Comparison of ENCODE assay signal across 1 cellular context in genomic region chr15:40952901-40953712, GRCh38.
TF ChIP-seq lines count a peak whose summit lies in the region.

Gene CHAC1, plus strand, starts transcription at chr15:40953471. Its CDS starts 113 bp downstream, at chr15:40953584.

TF ChIP-seq in HEK293, 187 proteins besides CTCF, POLR2A, EP300 and RAD21 (continued from another document and continues in another):
- TF ChIP-seq PRDM6 (tag by site-specific recombination; IDR thresholded peaks at IDR 0.05) (no peak), KLF9 (tag by site-specific recombination; IDR thresholded peaks at IDR 0.05; ENCODE audit: low read depth) (peak; percentile 95), ZNF169 (tag by site-specific recombination; IDR thresholded peaks at IDR 0.05) (no peak), PRDM4 (tag by site-specific recombination; IDR thresholded peaks at IDR 0.05) (no peak), ZNF121 (tag by site-specific recombination; IDR thresholded peaks at IDR 0.05) (no peak), ZNF626 (tag by site-specific recombination; IDR thresholded peaks at IDR 0.05) (no peak), ZNF354C (tag by site-specific recombination; IDR thresholded peaks at IDR 0.05; ENCODE audit: borderline replicate concordance, low read depth) (no peak), ZNF530 (tag by site-specific recombination; IDR thresholded peaks at IDR 0.05; ENCODE audit: low read depth) (no peak), ZNF280D (tag by site-specific recombination; IDR thresholded peaks at IDR 0.05) (no peak), GFI1B (tag by site-specific recombination; IDR thresholded peaks at IDR 0.05) (no peak), ZNF423 (tag by site-specific recombination; IDR thresholded peaks at IDR 0.05) (peak; percentile 78), KLF16 (tag by site-specific recombination; IDR thresholded peaks at IDR 0.05) (peak; percentile 91), ZNF785 (tag by site-specific recombination; IDR thresholded peaks at IDR 0.05) (0 out of 2 replicates have a peak, but pooled peaks have one; percentile 25), ZNF221 (tag by site-specific recombination; IDR thresholded peaks at IDR 0.05; ENCODE audit: borderline replicate concordance) (no peak), ZNF501 (tag by site-specific recombination; IDR thresholded peaks at IDR 0.05) (peak; percentile 50; the same call in 1 of the 2 replicates), MZF1 (tag by site-specific recombination; IDR thresholded peaks at IDR 0.05; ENCODE audit: borderline replicate concordance) (no peak), SP2 (tag by site-specific recombination; IDR thresholded peaks at IDR 0.05) (peak; percentile 93), BCL11B (tag by site-specific recombination; IDR thresholded peaks at IDR 0.05; ENCODE audit: low read depth) (no peak), ZNF140 (tag by site-specific recombination; IDR thresholded peaks at IDR 0.05) (no peak), ZSCAN16 (tag by site-specific recombination; IDR thresholded peaks at IDR 0.05) (no peak), HOXC10 (CRISPR knock-in tag; IDR thresholded peaks at IDR 0.05) (no peak), ZNF449 (tag by site-specific recombination; IDR thresholded peaks at IDR 0.05) (no peak), ZNF18 (tag by site-specific recombination; IDR thresholded peaks at IDR 0.05) (no peak), ZBTB10 (tag by site-specific recombination; IDR thresholded peaks at IDR 0.05) (peak; percentile 63; the same call in 1 of the 2 replicates), ZNF324 (tag by site-specific recombination; IDR thresholded peaks at IDR 0.05) (peak; percentile 56; the same call in 1 of the 2 replicates), ZNF629 (tag by site-specific recombination; IDR thresholded peaks at IDR 0.05) (peak; percentile 69), ZNF792 (tag by site-specific recombination; IDR thresholded peaks at IDR 0.05) (no peak), GLI2 (tag by site-specific recombination; IDR thresholded peaks at IDR 0.05; ENCODE audit: borderline replicate concordance, low read depth) (no peak), ZNF37A (tag by site-specific recombination; IDR thresholded peaks at IDR 0.05) (no peak), ZNF266 (tag by site-specific recombination; IDR thresholded peaks at IDR 0.05; ENCODE audit: low read depth) (no peak), ZSCAN30 (tag by site-specific recombination; IDR thresholded peaks at IDR 0.05) (peak; percentile 81), SETDB1 (IDR thresholded peaks at IDR 0.05; ENCODE audit: insufficient read length, low read length) (no peak), ZNF175 (tag by site-specific recombination; IDR thresholded peaks at IDR 0.05) (no peak), ZNF174 (tag by site-specific recombination; IDR thresholded peaks at IDR 0.05) (no peak), ZNF529 (tag by site-specific recombination; IDR thresholded peaks at IDR 0.05; ENCODE audit: insufficient replicate concordance) (no peak), ZNF555 (tag by site-specific recombination; conservative IDR thresholded peaks at IDR 0.05) (no peak), ZSCAN18 (tag by site-specific recombination; IDR thresholded peaks at IDR 0.05) (no peak), ZSCAN23 (tag by site-specific recombination; IDR thresholded peaks at IDR 0.05) (no peak), ZNF776 (tag by site-specific recombination; IDR thresholded peaks at IDR 0.05; ENCODE audit: borderline replicate concordance) (no peak), ZNF558 (tag by site-specific recombination; IDR thresholded peaks at IDR 0.05) (no peak), ZNF791 (tag by site-specific recombination; IDR thresholded peaks at IDR 0.05) (no peak), ZNF311 (tag by site-specific recombination; IDR thresholded peaks at IDR 0.05; ENCODE audit: borderline replicate concordance) (no peak), ZNF24 (tag by site-specific recombination; IDR thresholded peaks at IDR 0.05) (no peak), ZNF10 (tag by site-specific recombination; IDR thresholded peaks at IDR 0.05) (no peak), INSM2 (tag by site-specific recombination; IDR thresholded peaks at IDR 0.05) (peak; percentile 44; the same call in 1 of the 2 replicates), ZNF155 (tag by site-specific recombination; IDR thresholded peaks at IDR 0.05) (no peak), ZNF16 (tag by site-specific recombination; IDR thresholded peaks at IDR 0.05; ENCODE audit: low read depth) (no peak), KLF1 (tag by site-specific recombination; IDR thresholded peaks at IDR 0.05) (peak; percentile 62), ZNF692 (tag by site-specific recombination; IDR thresholded peaks at IDR 0.05) (peak; percentile 93), ZBTB7A (tag by site-specific recombination; IDR thresholded peaks at IDR 0.05; ENCODE audit: low read depth) (no peak), SALL2 (tag by site-specific recombination; IDR thresholded peaks at IDR 0.05; ENCODE audit: borderline replicate concordance) (no peak), ZNF660 (tag by site-specific recombination; IDR thresholded peaks at IDR 0.05) (peak; percentile 83)
